Comparison of ENCODE assay signal across 1 cellular context in the genomic region with DNA sequence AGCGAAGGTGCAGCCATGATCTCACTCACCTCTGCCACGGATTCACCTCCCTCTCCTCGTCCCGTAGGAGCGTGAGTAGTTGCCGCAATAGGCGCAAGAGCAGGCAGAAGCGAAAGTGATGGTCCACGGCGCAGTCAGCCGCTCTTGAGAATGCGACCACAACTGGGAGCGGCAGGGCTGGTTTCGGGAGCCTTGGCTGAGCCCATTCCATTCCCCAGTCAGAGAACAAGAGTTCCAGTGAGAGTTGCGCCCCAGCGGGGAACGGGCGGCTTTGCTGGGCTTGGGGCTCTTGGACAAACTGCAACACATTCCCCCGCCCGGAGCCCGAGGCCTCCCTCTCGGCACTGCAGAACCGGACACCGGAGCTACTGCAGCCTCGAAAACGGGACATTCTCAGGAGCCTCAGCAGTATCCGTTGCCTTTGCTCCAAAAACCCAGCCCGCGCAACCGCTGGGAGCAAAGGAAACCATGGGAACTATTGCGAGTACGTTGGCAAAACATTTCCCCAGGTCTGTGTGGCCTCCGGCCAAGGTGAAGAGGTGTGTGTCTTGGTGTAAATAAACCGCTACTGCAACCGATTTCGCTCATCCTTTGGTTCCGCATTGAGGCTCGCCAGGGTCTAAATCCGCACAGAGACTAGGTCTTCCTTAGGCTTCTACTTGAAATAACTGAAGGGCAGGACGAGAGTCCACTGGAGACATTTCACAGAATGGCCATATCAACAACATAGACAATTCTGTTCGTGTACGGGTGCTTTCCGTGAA.
TF ChIP-seq lines count a peak whose summit lies in the region.

No MANE protein-coding gene starts in this region.

TF ChIP-seq in HepG2, 621 proteins besides CTCF, POLR2A, EP300 and RAD21 (continued from another document and continues in another):
- TF ChIP-seq HMGXB3 (CRISPR knock-in tag; IDR thresholded peaks at IDR 0.05; ENCODE audit: borderline replicate concordance): 0 out of 2 replicates have a peak, but pooled peaks have one; percentile 50
- TF ChIP-seq, protein P1, sequence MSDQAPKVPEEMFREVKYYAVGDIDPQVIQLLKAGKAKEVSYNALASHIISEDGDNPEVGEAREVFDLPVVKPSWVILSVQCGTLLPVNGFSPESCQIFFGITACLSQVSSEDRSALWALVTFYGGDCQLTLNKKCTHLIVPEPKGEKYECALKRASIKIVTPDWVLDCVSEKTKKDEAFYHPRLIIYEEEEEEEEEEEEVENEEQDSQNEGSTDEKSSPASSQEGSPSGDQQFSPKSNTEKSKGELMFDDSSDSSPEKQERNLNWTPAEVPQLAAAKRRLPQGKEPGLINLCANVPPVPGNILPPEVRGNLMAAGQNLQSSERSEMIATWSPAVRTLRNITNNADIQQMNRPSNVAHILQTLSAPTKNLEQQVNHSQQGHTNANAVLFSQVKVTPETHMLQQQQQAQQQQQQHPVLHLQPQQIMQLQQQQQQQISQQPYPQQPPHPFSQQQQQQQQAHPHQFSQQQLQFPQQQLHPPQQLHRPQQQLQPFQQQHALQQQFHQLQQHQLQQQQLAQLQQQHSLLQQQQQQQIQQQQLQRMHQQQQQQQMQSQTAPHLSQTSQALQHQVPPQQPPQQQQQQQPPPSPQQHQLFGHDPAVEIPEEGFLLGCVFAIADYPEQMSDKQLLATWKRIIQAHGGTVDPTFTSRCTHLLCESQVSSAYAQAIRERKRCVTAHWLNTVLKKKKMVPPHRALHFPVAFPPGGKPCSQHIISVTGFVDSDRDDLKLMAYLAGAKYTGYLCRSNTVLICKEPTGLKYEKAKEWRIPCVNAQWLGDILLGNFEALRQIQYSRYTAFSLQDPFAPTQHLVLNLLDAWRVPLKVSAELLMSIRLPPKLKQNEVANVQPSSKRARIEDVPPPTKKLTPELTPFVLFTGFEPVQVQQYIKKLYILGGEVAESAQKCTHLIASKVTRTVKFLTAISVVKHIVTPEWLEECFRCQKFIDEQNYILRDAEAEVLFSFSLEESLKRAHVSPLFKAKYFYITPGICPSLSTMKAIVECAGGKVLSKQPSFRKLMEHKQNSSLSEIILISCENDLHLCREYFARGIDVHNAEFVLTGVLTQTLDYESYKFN (CRISPR knock-in tag; conservative IDR thresholded peaks at IDR 0.05): 0 out of 2 replicates have a peak, but pooled peaks have one; percentile 18
- no peak for TF ChIP-seq PRPF4 (IDR thresholded peaks at IDR 0.05; ENCODE audit: low read depth, low read length, poor library complexity, severe bottlenecking)
- peak; percentile 72; the same call in 1 of the 2 replicates for TF ChIP-seq ZNF124 (CRISPR knock-in tag; IDR thresholded peaks at IDR 0.05)
- 0 out of 2 replicates have a peak, but pooled peaks have one; percentile 59 for TF ChIP-seq ZKSCAN5 (CRISPR knock-in tag; IDR thresholded peaks at IDR 0.05)
- peak; percentile 66; the same call in 1 of the 2 replicates for TF ChIP-seq KDM4B (CRISPR knock-in tag; IDR thresholded peaks at IDR 0.05)
- no peak for TF ChIP-seq ZFP37 (CRISPR knock-in tag; IDR thresholded peaks at IDR 0.05; ENCODE audit: borderline replicate concordance)
- TF ChIP-seq ZNF749 (CRISPR knock-in tag; IDR thresholded peaks at IDR 0.05; ENCODE audit: borderline replicate concordance): no peak
- TF ChIP-seq TCF7L2 (IDR thresholded peaks at IDR 0.05; ENCODE audit: low read depth, low read length): no peak
- TF ChIP-seq ZNF160 (CRISPR knock-in tag; IDR thresholded peaks at IDR 0.05): no peak
- no peak for TF ChIP-seq PAX8 (CRISPR knock-in tag; IDR thresholded peaks at IDR 0.05; ENCODE audit: borderline replicate concordance)
- no peak; the same call in 1 of the 2 replicates for TF ChIP-seq ZNF335 (CRISPR knock-in tag; IDR thresholded peaks at IDR 0.05)
- TF ChIP-seq ZKSCAN8 (CRISPR knock-in tag; IDR thresholded peaks at IDR 0.05; ENCODE audit: borderline replicate concordance): no peak
- TF ChIP-seq SOX13 (IDR thresholded peaks at IDR 0.05): no peak
- peak in 1 of 2 experiments; percentile 52; a peak in 2 of 4 replicates for TF ChIP-seq SOX13 (CRISPR knock-in tag; conservative IDR thresholded peaks at IDR 0.05 in 1 of 2, IDR thresholded peaks at IDR 0.05 in 1 of 2)
- TF ChIP-seq ZBTB42 (CRISPR knock-in tag; IDR thresholded peaks at IDR 0.05): no peak
- no peak; the same call in 1 of the 2 replicates for TF ChIP-seq CEBPG (CRISPR knock-in tag; IDR thresholded peaks at IDR 0.05)
- TF ChIP-seq, protein P2, sequence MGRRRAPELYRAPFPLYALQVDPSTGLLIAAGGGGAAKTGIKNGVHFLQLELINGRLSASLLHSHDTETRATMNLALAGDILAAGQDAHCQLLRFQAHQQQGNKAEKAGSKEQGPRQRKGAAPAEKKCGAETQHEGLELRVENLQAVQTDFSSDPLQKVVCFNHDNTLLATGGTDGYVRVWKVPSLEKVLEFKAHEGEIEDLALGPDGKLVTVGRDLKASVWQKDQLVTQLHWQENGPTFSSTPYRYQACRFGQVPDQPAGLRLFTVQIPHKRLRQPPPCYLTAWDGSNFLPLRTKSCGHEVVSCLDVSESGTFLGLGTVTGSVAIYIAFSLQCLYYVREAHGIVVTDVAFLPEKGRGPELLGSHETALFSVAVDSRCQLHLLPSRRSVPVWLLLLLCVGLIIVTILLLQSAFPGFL (CRISPR knock-in tag; IDR thresholded peaks at IDR 0.05): no peak
- peak; percentile 76 for TF ChIP-seq ZMYM4 (CRISPR knock-in tag; IDR thresholded peaks at IDR 0.05)
- no peak for TF ChIP-seq ZNF20 (CRISPR knock-in tag; IDR thresholded peaks at IDR 0.05)
- TF ChIP-seq, protein P3, sequence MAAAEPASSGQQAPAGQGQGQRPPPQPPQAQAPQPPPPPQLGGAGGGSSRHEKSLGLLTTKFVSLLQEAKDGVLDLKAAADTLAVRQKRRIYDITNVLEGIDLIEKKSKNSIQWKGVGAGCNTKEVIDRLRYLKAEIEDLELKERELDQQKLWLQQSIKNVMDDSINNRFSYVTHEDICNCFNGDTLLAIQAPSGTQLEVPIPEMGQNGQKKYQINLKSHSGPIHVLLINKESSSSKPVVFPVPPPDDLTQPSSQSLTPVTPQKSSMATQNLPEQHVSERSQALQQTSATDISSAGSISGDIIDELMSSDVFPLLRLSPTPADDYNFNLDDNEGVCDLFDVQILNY (CRISPR knock-in tag; conservative IDR thresholded peaks at IDR 0.05): no peak
- TF ChIP-seq, protein P4, sequence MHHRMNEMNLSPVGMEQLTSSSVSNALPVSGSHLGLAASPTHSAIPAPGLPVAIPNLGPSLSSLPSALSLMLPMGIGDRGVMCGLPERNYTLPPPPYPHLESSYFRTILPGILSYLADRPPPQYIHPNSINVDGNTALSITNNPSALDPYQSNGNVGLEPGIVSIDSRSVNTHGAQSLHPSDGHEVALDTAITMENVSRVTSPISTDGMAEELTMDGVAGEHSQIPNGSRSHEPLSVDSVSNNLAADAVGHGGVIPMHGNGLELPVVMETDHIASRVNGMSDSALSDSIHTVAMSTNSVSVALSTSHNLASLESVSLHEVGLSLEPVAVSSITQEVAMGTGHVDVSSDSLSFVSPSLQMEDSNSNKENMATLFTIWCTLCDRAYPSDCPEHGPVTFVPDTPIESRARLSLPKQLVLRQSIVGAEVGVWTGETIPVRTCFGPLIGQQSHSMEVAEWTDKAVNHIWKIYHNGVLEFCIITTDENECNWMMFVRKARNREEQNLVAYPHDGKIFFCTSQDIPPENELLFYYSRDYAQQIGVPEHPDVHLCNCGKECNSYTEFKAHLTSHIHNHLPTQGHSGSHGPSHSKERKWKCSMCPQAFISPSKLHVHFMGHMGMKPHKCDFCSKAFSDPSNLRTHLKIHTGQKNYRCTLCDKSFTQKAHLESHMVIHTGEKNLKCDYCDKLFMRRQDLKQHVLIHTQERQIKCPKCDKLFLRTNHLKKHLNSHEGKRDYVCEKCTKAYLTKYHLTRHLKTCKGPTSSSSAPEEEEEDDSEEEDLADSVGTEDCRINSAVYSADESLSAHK (CRISPR knock-in tag; IDR thresholded peaks at IDR 0.05; ENCODE audit: borderline replicate concordance): no peak
- TF ChIP-seq ZNF557 (CRISPR knock-in tag; IDR thresholded peaks at IDR 0.05): no peak
- TF ChIP-seq, protein P5, sequence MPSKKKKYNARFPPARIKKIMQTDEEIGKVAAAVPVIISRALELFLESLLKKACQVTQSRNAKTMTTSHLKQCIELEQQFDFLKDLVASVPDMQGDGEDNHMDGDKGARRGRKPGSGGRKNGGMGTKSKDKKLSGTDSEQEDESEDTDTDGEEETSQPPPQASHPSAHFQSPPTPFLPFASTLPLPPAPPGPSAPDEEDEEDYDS (CRISPR knock-in tag; IDR thresholded peaks at IDR 0.05): 0 out of 2 replicates have a peak, but pooled peaks have one; percentile 32
- peak; percentile 84; the same call in 1 of the 2 replicates for TF ChIP-seq SIN3B (IDR thresholded peaks at IDR 0.05; ENCODE audit: low read length)
- no peak for TF ChIP-seq HNRNPL (IDR thresholded peaks at IDR 0.05; ENCODE audit: low read depth, low read length)
- no peak for TF ChIP-seq ZXDC (CRISPR knock-in tag; IDR thresholded peaks at IDR 0.05)
- TF ChIP-seq, protein P6, sequence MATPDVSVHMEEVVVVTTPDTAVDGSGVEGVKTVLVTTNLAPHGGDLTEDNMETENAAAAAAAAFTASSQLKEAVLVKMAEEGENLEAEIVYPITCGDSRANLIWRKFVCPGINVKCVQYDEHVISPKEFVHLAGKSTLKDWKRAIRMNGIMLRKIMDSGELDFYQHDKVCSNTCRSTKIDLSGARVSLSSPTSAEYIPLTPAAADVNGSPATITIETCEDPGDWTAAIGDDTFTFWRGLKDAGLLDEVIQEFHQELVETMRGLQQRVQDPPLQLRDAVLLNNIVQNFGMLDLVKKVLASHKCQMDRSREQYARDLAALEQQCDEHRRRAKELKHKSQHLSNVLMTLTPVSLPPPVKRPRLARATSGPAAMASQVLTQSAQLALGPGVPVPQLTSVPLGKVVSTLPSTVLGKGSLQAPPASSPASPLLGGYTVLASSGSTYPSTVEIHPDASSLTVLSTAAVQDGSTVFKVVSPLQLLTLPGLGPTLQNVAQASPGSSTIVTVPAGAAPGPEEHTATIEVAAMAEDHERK (CRISPR knock-in tag; IDR thresholded peaks at IDR 0.05; ENCODE audit: low read depth): no peak
- TF ChIP-seq ZNF3 (CRISPR knock-in tag; IDR thresholded peaks at IDR 0.05): no peak
- TF ChIP-seq ZNF687 (CRISPR knock-in tag; IDR thresholded peaks at IDR 0.05): peak; percentile 76
